Comparison of ENCODE assay signal across 29 cellular contexts in the genomic region with DNA sequence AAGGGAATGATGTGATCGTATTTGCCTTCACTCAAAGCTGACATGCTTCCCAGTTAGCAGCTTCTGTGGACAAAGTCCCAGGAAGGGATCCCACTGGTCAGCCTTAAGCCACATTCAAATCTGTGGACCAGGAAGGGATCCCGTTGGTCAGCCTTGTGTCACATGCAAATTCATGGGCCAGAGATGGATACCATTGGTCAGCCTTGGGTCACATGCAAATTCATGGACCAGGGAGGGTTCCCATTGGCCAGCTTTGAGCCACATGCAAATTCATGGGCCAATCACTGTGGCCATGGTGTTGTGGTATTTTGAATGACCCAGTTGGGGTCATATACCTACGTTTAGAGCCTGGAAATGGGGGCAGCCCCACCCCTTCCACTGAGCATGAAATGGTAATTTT.
"Had no signal": no experiment of that assay in that cellular context is flagged by ENCODE, and none has a peak within 500 bp of the region (broad histone marks: within the 10 kb centered on the region; RNA-seq: fewer than 3 reads in every experiment).

No MANE protein-coding gene starts in this region.

- H3K9me3 Mint-ChIP-seq: type B pancreatic cell had no signal

- FAIRE-seq: kidney had no signal

- H3K4me1 ChIP-seq: left lung, lower lobe of right lung, right atrium auricular region, right lobe of liver, tibial artery, uterus had no signal

- H3K9ac ChIP-seq: neural progenitor cell, parathyroid adenoma had no signal

- H3K4me3 Mint-ChIP-seq: mesothelial cell of epicardium; naive B cell; natural killer cell; neural progenitor cell; stimulated activated memory B cell treated with anti-CD40 and anti-IgM and Interleukin-4, amounts not matched to agents 10 μg/mL and 1 μg/mL and 100 μg/mL, for 72 hours; type B pancreatic cell had no signal

- H3K27ac ChIP-seq: left lung, lower lobe of right lung, neural progenitor cell, neutrophil, parathyroid adenoma, right atrium auricular region, right lobe of liver, stomach, thoracic aorta, tibial artery, uterus had no signal

- DNase-seq: hypothalamus; kidney; left colon; lower lobe of right lung; mammary epithelial cell; mesenchymal stem cell; naive B cell; natural killer cell; nephron progenitor cell; occipital lobe; right lobe of liver; stimulated activated CD4-positive, alpha-beta T cell treated with anti-CD3 and anti-CD28 coated beads, Interleukin-1b, Interleukin-23, amount 100 ng/mL, for 48 hours; stimulated activated CD4-positive, alpha-beta T cell treated with anti-CD3 and anti-CD28 coated beads, Interleukin-2, amount 100 ng/mL, for 48 hours; stimulated activated CD4-positive, alpha-beta T cell treated with anti-CD3 and anti-CD28 coated beads, Interleukin-4, amount 100 ng/mL, for 4 hours; stimulated activated CD8-positive, alpha-beta memory T cell treated with anti-CD3 and anti-CD28 coated beads, Interleukin-4, amount 100 ng/mL, for 48 hours; stimulated activated naive CD8-positive, alpha-beta T cell treated with anti-CD3 and anti-CD28 coated beads, Interleukin-15, Interleukin-2, amounts not matched to agents 100 U/mL and 50 U/mL, for 24 hours; stomach; tibial artery; uterus had no signal

- H2AFZ ChIP-seq: neural progenitor cell, parathyroid adenoma had no signal

- H3K36me3 ChIP-seq: left lung, lower lobe of right lung, neural progenitor cell, neutrophil, right atrium auricular region, right lobe of liver, stomach, thoracic aorta, tibial artery, uterus had no signal

- H3K27me3 ChIP-seq: left lung, neural progenitor cell, neutrophil, right atrium auricular region, right lobe of liver, stomach, tibial artery, uterus had no signal

- H3K4me2 ChIP-seq: neural progenitor cell, smooth muscle cell had no signal

- H3K36me3 Mint-ChIP-seq: mesothelial cell of epicardium; naive B cell; natural killer cell; stimulated activated memory B cell treated with anti-CD40 and anti-IgM and Interleukin-4, amounts not matched to agents 10 μg/mL and 1 μg/mL and 100 μg/mL, for 72 hours; type B pancreatic cell had no signal

- H3K4me3 ChIP-seq: left lung, lower lobe of right lung, neural progenitor cell, right atrium auricular region, right lobe of liver, smooth muscle cell, stomach, thoracic aorta, tibial artery, uterus had no signal

- H3K27ac Mint-ChIP-seq: mesothelial cell of epicardium; naive B cell; natural killer cell; neural progenitor cell; stimulated activated memory B cell treated with anti-CD40 and anti-IgM and Interleukin-4, amounts not matched to agents 10 μg/mL and 1 μg/mL and 100 μg/mL, for 72 hours; type B pancreatic cell had no signal

- ATAC-seq: left colon; left lung; lower lobe of right lung; natural killer cell; right lobe of liver; stimulated activated memory B cell treated with anti-CD40 and anti-IgM and Interleukin-4, amounts not matched to agents 10 μg/mL and 1 μg/mL and 100 μg/mL, for 72 hours; stimulated activated naive CD8-positive, alpha-beta T cell treated with anti-CD3 and anti-CD28 coated beads, Interleukin-15, Interleukin-2, amounts not matched to agents 100 U/mL and 50 U/mL, for 24 hours had no signal

- H3K9me3 ChIP-seq: left lung, lower lobe of right lung, neutrophil, right atrium auricular region, right lobe of liver, stomach, thoracic aorta, tibial artery, uterus had no signal

- H3K4me1 Mint-ChIP-seq: naive B cell; natural killer cell; stimulated activated memory B cell treated with anti-CD40 and anti-IgM and Interleukin-4, amounts not matched to agents 10 μg/mL and 1 μg/mL and 100 μg/mL, for 72 hours had no signal
